Comparison of ENCODE assay signal across 1 cellular context in genomic region chr18:50093366-50093765, GRCh38.
TF ChIP-seq lines count a peak whose summit lies in the region.

No MANE protein-coding gene starts in this region.

TF ChIP-seq in GM23338, 12 proteins besides CTCF, POLR2A, EP300 and RAD21 (continued from another document):
- TF ChIP-seq ZNF462 (CRISPR knock-in tag; IDR thresholded peaks at IDR 0.05) = no peak
